ENCODE assay signal across 36 cellular contexts in the genomic region with DNA sequence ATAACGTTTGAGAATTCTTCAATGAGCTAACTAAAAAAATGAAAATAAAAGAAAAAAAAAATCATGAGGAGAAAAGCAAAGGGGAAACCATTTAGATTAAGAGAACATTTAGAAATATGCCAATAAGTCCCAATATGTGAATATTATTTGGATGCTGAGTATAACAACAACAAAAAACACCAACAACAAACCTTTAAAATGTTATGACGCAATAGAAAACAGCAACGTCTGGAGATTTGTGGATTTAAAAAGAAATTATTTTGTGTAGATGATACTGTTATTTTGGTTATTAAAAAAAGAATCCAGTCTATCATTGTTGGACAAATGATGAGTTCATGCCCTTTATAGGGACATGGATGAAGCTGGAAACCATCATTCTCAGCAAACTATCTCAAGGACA.
"Had no signal": no experiment of that assay in that cellular context is flagged by ENCODE, and none has a peak within 500 bp of the region (broad histone marks: within the 10 kb centered on the region; RNA-seq: fewer than 3 reads in every experiment).

No MANE protein-coding gene starts in this region.

- H3K9me3 ChIP-seq: MG63 had no signal

- DNase-seq: Karpas-422, Kasumi-1, MG63, MM.1S, MV-4-11, NCI-H1048, NCI-H1092, NCI-H1092 treated with DMSO at 0.1 percent for 48 hours, NCI-H1105, NCI-H1105 treated with DMSO at 0.1 percent for 48 hours, NCI-H1417, NCI-H1417 treated with DMSO at 0.1 percent for 48 hours, NCI-H1436, NCI-H1436 treated with DMSO at 0.1 percent for 48 hours, NCI-H146, NCI-H1694, NCI-H1694 treated with DMSO at 0.1 percent for 48 hours, NCI-H187, NCI-H187 treated with DMSO at 0.1 percent for 48 hours, NCI-H1930, NCI-H2029, NCI-H2029 treated with DMSO at 0.1 percent for 48 hours, NCI-H2081, NCI-H2081 treated with DMSO at 0.1 percent for 48 hours, NCI-H2107, NCI-H2171, NCI-H2171 treated with DMSO at 0.1 percent for 48 hours, NCI-H2227 treated with DMSO at 0.1 percent for 48 hours, NCI-H226, NCI-H345, NCI-H446, NCI-H446 treated with DMSO at 0.1 percent for 48 hours, NCI-H510A, NCI-H510A treated with DMSO at 0.1 percent for 48 hours, NCI-H524, NCI-H524 treated with DMSO at 0.1 percent for 48 hours had no signal

- H3K36me3 ChIP-seq: MG63 had no signal

- H3K4me3 ChIP-seq: MG63 had no signal

- H3K27me3 ChIP-seq: MG63 had no signal
